ENCODE assay signal across 33 cellular contexts in the genomic region with DNA sequence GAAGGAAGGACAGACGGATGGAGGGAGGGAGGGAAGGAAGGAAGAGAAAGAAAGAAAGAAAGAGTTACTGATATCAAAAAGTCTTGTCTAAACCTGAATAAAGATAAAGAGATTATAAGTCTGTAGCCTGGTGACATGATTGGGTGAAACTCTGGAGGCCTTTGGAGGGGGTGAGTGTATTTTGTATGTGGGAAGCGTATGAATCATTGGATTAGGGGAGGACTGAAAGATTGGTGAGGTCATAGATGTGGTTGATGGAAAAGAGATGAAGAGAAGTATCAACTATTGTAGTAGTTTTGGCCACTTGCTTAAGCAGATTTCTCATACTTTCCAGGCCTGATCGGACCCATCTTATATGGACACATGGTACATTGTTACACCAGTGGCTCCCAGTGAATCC. TPM values are rescaled to one million over a fixed set of nuclear protein-coding genes. Genes with fewer than 3 reads are reported as not detected.
"Had no signal": no experiment of that assay in that cellular context is flagged by ENCODE, and none has a peak within 500 bp of the region (broad histone marks: within the 10 kb centered on the region; RNA-seq: fewer than 3 reads in every experiment).

No MANE protein-coding gene starts in this region.

- H3K27me3 Mint-ChIP-seq: activated naive CD4-positive, alpha-beta T cell treated with anti-CD3 and anti-CD28 coated beads, Interleukin-2, amount 10 ng/mL, durations not matched to agents 7 days and 5 days had no signal

- H3K36me3 Mint-ChIP-seq: activated CD4-positive, alpha-beta memory T cell treated with anti-CD3 and anti-CD28 coated beads for 36 hours; activated naive CD4-positive, alpha-beta T cell treated with anti-CD3 and anti-CD28 coated beads, Interleukin-2, amount 10 ng/mL, durations not matched to agents 7 days and 5 days; activated naive CD8-positive, alpha-beta T cell had no signal

- H2AFZ ChIP-seq: PC-9 had no signal

- H3K27ac ChIP-seq: PC-9, VCaP had no signal

- H3K27ac Mint-ChIP-seq: activated B cell treated with CpG ODN at 0.5 μM for 24 hours; activated CD4-positive, alpha-beta memory T cell treated with anti-CD3 and anti-CD28 coated beads for 36 hours; activated naive CD4-positive, alpha-beta T cell treated with anti-CD3 and anti-CD28 coated beads, Interleukin-2, amount 10 ng/mL, durations not matched to agents 7 days and 5 days; activated naive CD8-positive, alpha-beta T cell; activated naive CD8-positive, alpha-beta T cell treated with anti-CD3 and anti-CD28 coated beads, Interleukin-2, amount 50 U/mL, for 24 hours; activated T-helper 1 cell treated with anti-CD3 and anti-CD28 coated beads, Interleukin-12 subunit alpha, Interleukin-12 subunit beta, Interleukin-2, Interleukin-4 antibody, amounts not matched to agents 30 ng/mL and 10 ng/mL and 1 ng/mL, durations not matched to agents 14 hours and 24 hours and 36 hours had no signal

- H3K4me3 ChIP-seq: PC-9 had no signal

- H3K4me3 Mint-ChIP-seq: activated B cell treated with CpG ODN at 0.5 μM for 24 hours; activated CD4-positive, alpha-beta memory T cell treated with anti-CD3 and anti-CD28 coated beads for 36 hours; activated naive CD4-positive, alpha-beta T cell treated with anti-CD3 and anti-CD28 coated beads, Interleukin-2, amount 10 ng/mL, durations not matched to agents 7 days and 5 days; activated naive CD8-positive, alpha-beta T cell; activated naive CD8-positive, alpha-beta T cell treated with anti-CD3 and anti-CD28 coated beads, Interleukin-2, amount 50 U/mL, for 24 hours; activated T-cell treated with anti-CD3 and anti-CD28 coated beads, Interleukin-2, amount 50 U/mL, for 4 hours; activated T-helper 1 cell treated with anti-CD3 and anti-CD28 coated beads, Interleukin-12 subunit alpha, Interleukin-12 subunit beta, Interleukin-2, Interleukin-4 antibody, amounts not matched to agents 30 ng/mL and 10 ng/mL and 1 ng/mL, durations not matched to agents 14 hours and 24 hours and 36 hours had no signal

- H3K9me3 Mint-ChIP-seq: activated naive CD8-positive, alpha-beta T cell treated with anti-CD3 and anti-CD28 coated beads, Interleukin-2, amount 50 U/mL, for 24 hours; activated T-cell treated with anti-CD3 and anti-CD28 coated beads, Interleukin-2, amount 50 U/mL, for 4 hours; activated T-helper 1 cell treated with anti-CD3 and anti-CD28 coated beads, Interleukin-12 subunit alpha, Interleukin-12 subunit beta, Interleukin-2, Interleukin-4 antibody, amounts not matched to agents 30 ng/mL and 10 ng/mL and 1 ng/mL, durations not matched to agents 14 hours and 24 hours and 36 hours had no signal

- H3K4me2 ChIP-seq: PC-9 had no signal

- DNase-seq: activated B cell treated with CpG ODN at 0.5 μM for 24 hours; activated CD4-positive, alpha-beta memory T cell treated with anti-CD3 and anti-CD28 coated beads for 36 hours; activated CD4-positive, alpha-beta T cell treated with anti-CD3 and anti-CD28 coated beads for 4 hours; activated CD4-positive, alpha-beta T cell treated with anti-CD3 and anti-CD28 coated beads, Interleukin-2, amount 50 U/mL, for 1 hour; activated CD4-positive, CD25-positive, alpha-beta regulatory T cell treated with anti-CD3 and anti-CD28 coated beads, Interleukin-2, amount 50 U/mL, for 72 hours; activated CD8-positive, alpha-beta memory T cell treated with anti-CD3 and anti-CD28 coated beads, Interleukin-2, amount 50 U/mL, for 4 hours; activated effector memory CD4-positive, alpha-beta T cell treated with Interleukin-2 at 50 U/mL for 16 hours; activated naive CD4-positive, alpha-beta T cell treated with anti-CD3 and anti-CD28 coated beads, Interleukin-2, amount 10 ng/mL, durations not matched to agents 7 days and 5 days; activated naive CD8-positive, alpha-beta T cell treated with anti-CD3 and anti-CD28 coated beads, Interleukin-2, amount 50 U/mL, for 24 hours; activated T-cell treated with anti-CD3 and anti-CD28 coated beads for 4 hours; activated T-cell treated with anti-CD3 and anti-CD28 coated beads, Interleukin-2, amount 50 U/mL, for 4 hours; amniotic stem cell; aorta; NCI-H1436 treated with DMSO at 0.1 percent for 48 hours; NCI-H187; NCI-H2029 treated with DMSO at 0.1 percent for 48 hours; NCI-H2107; NCI-H2171; NCI-H510A; NCI-H526; NCI-H748 treated with DMSO at 0.1 percent for 48 hours; NK-92 treated with Interleukin-12 subunit alpha and Interleukin-12 subunit beta, amount 100 ng/mL, for 24 hours; PC-9; Right ventricle myocardium superior; SW 1271; T-helper 1 cell; T-helper 2 cell; T-helper 9 cell had no signal

- H3K4me1 Mint-ChIP-seq: activated B cell treated with CpG ODN at 0.5 μM for 24 hours; activated naive CD4-positive, alpha-beta T cell treated with anti-CD3 and anti-CD28 coated beads, Interleukin-2, amount 10 ng/mL, durations not matched to agents 7 days and 5 days; activated naive CD8-positive, alpha-beta T cell treated with anti-CD3 and anti-CD28 coated beads, Interleukin-2, amount 50 U/mL, for 24 hours had no signal

RNA-seq across cellular contexts. Expression of a gene that starts 11.5 kb away (rescaled TPM):
- total RNA-seq: activated B cell treated with CpG ODN at 0.5 μM for 24 hours; activated CD4-positive, alpha-beta memory T cell treated with anti-CD3 and anti-CD28 coated beads for 36 hours; activated T-cell treated with anti-CD3 and anti-CD28 coated beads, Interleukin-2, amount 50 U/mL, for 4 hours; activated T-helper 1 cell treated with anti-CD3 and anti-CD28 coated beads, Interleukin-12 subunit alpha, Interleukin-12 subunit beta, Interleukin-2, Interleukin-4 antibody, amounts not matched to agents 30 ng/mL and 10 ng/mL and 1 ng/mL, durations not matched to agents 14 hours and 24 hours and 36 hours; cardiac septum; OCI-LY7; PC-9; Right ventricle myocardium superior had no signal
- polyA plus RNA-seq: aorta had no signal
